ENCODE assay signal across 21 cellular contexts in the genomic region with DNA sequence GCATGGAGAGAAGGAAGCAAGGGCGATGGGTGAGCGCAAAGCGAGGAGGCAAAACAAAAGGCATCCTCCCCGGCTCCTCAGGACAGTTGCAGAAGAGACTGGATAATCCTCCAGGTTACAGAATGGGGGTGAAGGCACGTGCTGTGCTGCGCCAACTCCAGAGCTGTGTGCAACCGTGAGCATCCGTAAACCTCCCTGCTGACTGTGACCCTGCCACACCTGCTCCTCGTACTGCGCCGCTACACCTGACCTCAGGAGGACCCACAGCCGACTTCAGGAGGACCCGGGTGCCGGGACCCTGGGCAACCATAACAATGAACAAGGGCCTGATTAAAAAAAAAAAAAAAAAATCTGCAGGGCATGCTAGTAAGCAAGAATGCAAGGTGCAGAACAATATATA.
"Had no signal": no experiment of that assay in that cellular context is flagged by ENCODE, and none has a peak within 500 bp of the region (broad histone marks: within the 10 kb centered on the region; RNA-seq: fewer than 3 reads in every experiment).

No MANE protein-coding gene starts in this region.

- H3K9me3 Mint-ChIP-seq: immature natural killer cell, memory B cell, mesothelial cell of epicardium, naive B cell had no signal

- DNase-seq: hippocampal formation, hypothalamus, immature natural killer cell, islet precursor cell, kidney, kidney glomerular epithelial cell, left cardiac atrium, left colon, left lung, left ventricle myocardium inferior, left ventricle myocardium superior, lower lobe of right lung, mammary epithelial cell, mesenchymal stem cell, mesendoderm, midbrain, mucosa of descending colon, naive B cell had no signal

- ATAC-seq: left cardiac atrium, left colon, left lobe of liver, left lung, left ventricle myocardium superior, lower lobe of right lung, mucosa of descending colon had no signal

- H3K27me3 Mint-ChIP-seq: memory B cell, naive B cell had no signal

- H3K4me3 Mint-ChIP-seq: immature natural killer cell, memory B cell, mesothelial cell of epicardium, naive B cell had no signal

- H3K4me1 Mint-ChIP-seq: memory B cell had no signal

- H3K27ac Mint-ChIP-seq: memory B cell, mesothelial cell of epicardium, naive B cell had no signal
